Comparison of ENCODE assay signal across 8 cellular contexts in genomic region chr3:197555281-197556261, GRCh38. TPM values are rescaled to one million over a fixed set of nuclear protein-coding genes. Genes with fewer than 3 reads are reported as not detected.
DNase-seq lines count a peak whose midpoint lies in the region; ATAC-seq and TF ChIP-seq lines count a peak whose summit lies in the region.

Gene BDH1 (minus strand): TSS chr3:197555968. CDS start chr3:197546443, 9,525 bp downstream.

- H3F3A ChIP-seq in SU-DHL-6 (ENCODE audit: insufficient read depth), result no peaks in the 10 kb centered on the region

- H4K20me1 ChIP-seq in KMS-11 (ENCODE audit: insufficient read depth) (no peaks in the 10 kb centered on the region), SU-DHL-6 (ENCODE audit: low read depth, low read length) (no peaks in the 10 kb centered on the region)

- H3K4me1 ChIP-seq in KMS-11 (ENCODE audit: low read depth, poor library complexity, severe bottlenecking) (peaks cover 6% of the 10 kb centered on the region), adipocyte (ENCODE audit: control insufficient read depth, insufficient read depth, low read length) (peaks cover 13% of the 10 kb centered on the region), skeletal muscle satellite cell (ENCODE audit: control insufficient read depth, insufficient read depth, low read length) (peaks cover 19% of the 10 kb centered on the region)

- H3K9ac ChIP-seq in KMS-11, result peak within 1 kb of the TSS; percentile 90
- peak within 1 kb of the TSS; percentile 70 for H3K9ac ChIP-seq in SU-DHL-6 (ENCODE audit: low read length)
- H3K9ac ChIP-seq in adipocyte (ENCODE audit: low read length), result peak within 1 kb of the TSS; percentile 84
- peak within 1 kb of the TSS; percentile 75 for H3K9ac ChIP-seq in skeletal muscle satellite cell (ENCODE audit: low read depth, low read length)

- H3K27ac ChIP-seq in KMS-11, result peak within 1 kb of the TSS; percentile 92
- peak within 1 kb of the TSS; percentile 73 for H3K27ac ChIP-seq in SU-DHL-6 (ENCODE audit: low read depth, low read length)

- peaks cover 9% of the 10 kb centered on the region; the same call in 1 of the 2 replicates for H3K79me2 ChIP-seq in KMS-11 (ENCODE audit: insufficient read depth, low read depth)
- H3K79me2 ChIP-seq in SU-DHL-6 (ENCODE audit: insufficient read depth, low read length), result peaks cover 11% of the 10 kb centered on the region

- TF ChIP-seq CTCF in KMS-11 (conservative IDR thresholded peaks at IDR 0.05; ENCODE audit: low read depth, low read length) (no peak), SU-DHL-6 (IDR thresholded peaks at IDR 0.05; ENCODE audit: insufficient read depth, low read length, poor library complexity, severe bottlenecking) (no peak)

- peak; percentile 88 for DNase-seq in D341Med (ENCODE audit: low spot score)
- DNase-seq in adipocyte (ENCODE audit: low read depth), result peak; percentile 44
- DNase-seq in hippocampal formation (lab: John Stamatoyannopoulos, UW), result peak; percentile 9 to 54
- no peak for DNase-seq in H4 (ENCODE audit: low spot score)

- H3K36me3 ChIP-seq in KMS-11 (ENCODE audit: insufficient read depth) (no peaks in the 10 kb centered on the region), SU-DHL-6 (ENCODE audit: low read length) (no peaks in the 10 kb centered on the region), adipocyte (ENCODE audit: control insufficient read depth, insufficient read depth, low read length, severe bottlenecking) (no peaks in the 10 kb centered on the region), skeletal muscle satellite cell (ENCODE audit: insufficient read depth, low read length) (no peaks in the 10 kb centered on the region)

- H3K4me3 ChIP-seq in KMS-11 (IDR thresholded peaks at IDR 0.05; ENCODE audit: insufficient read depth, low read depth, low read length) (peak within 1 kb of the TSS; percentile 85), SU-DHL-6 (ENCODE audit: insufficient read depth, low read length, poor library complexity, severe bottlenecking) (peak within 1 kb of the TSS; percentile 60), adipocyte (ENCODE audit: low read length) (peak within 1 kb of the TSS; percentile 85), skeletal muscle satellite cell (ENCODE audit: low read length) (peak within 1 kb of the TSS; percentile 92)

- H2AFZ ChIP-seq in KMS-11 (ENCODE audit: low read depth) (peak within 1 kb of the TSS; percentile 96), SU-DHL-6 (ENCODE audit: low read depth, low read length, severe bottlenecking) (peak within 1 kb of the TSS; percentile 80)

- H3K4me2 ChIP-seq in KMS-11 (peak within 1 kb of the TSS; percentile 72), SU-DHL-6 (ENCODE audit: low read depth, low read length, poor library complexity, severe bottlenecking) (peak within 1 kb of the TSS; percentile 58), skeletal muscle satellite cell (ENCODE audit: low read length) (peak within 1 kb of the TSS; percentile 99)

- no peaks in the 10 kb centered on the region for H3K9me3 ChIP-seq in SU-DHL-6 (ENCODE audit: insufficient read depth, low read length)
- H3K9me3 ChIP-seq in adipocyte (ENCODE audit: control insufficient read depth, low read length), result no peaks in the 10 kb centered on the region
- no peaks in the 10 kb centered on the region for H3K9me3 ChIP-seq in skeletal muscle satellite cell (replicated peaks; ENCODE audit: low read length)

- no peaks in the 10 kb centered on the region for H3K9me2 ChIP-seq in SU-DHL-6 (replicated peaks; ENCODE audit: insufficient read depth, low read length)

- H3K27me3 ChIP-seq in KMS-11 (ENCODE audit: insufficient read depth, low read depth), result no peaks in the 10 kb centered on the region
- no peaks in the 10 kb centered on the region for H3K27me3 ChIP-seq in SU-DHL-6 (ENCODE audit: low read length)
- H3K27me3 ChIP-seq in adipocyte (replicated peaks; ENCODE audit: control insufficient read depth, insufficient read depth, low read length), result peaks cover 26% of the 10 kb centered on the region
- H3K27me3 ChIP-seq in skeletal muscle satellite cell (ENCODE audit: control insufficient read depth, insufficient read depth, low read length), result peaks cover 44% of the 10 kb centered on the region

- peak; percentile 39 for ATAC-seq in GM21515 (IDR thresholded peaks at IDR 0.05; ENCODE audit: unreplicated experiment)

RNA-seq across cellular contexts. Expression of gene BDH1, which starts in this region (rescaled TPM):
- total RNA-seq in skeletal muscle satellite cell (2012; rRNA removed), result 2.8 and 6.6 TPM in 2 replicates
- 4.9 and 9.4 TPM in 2 replicates for total RNA-seq in H4 (2014; rRNA removed; shearing (Covaris generic))
